21 cellular contexts compared by ENCODE assay signal in the genomic region with DNA sequence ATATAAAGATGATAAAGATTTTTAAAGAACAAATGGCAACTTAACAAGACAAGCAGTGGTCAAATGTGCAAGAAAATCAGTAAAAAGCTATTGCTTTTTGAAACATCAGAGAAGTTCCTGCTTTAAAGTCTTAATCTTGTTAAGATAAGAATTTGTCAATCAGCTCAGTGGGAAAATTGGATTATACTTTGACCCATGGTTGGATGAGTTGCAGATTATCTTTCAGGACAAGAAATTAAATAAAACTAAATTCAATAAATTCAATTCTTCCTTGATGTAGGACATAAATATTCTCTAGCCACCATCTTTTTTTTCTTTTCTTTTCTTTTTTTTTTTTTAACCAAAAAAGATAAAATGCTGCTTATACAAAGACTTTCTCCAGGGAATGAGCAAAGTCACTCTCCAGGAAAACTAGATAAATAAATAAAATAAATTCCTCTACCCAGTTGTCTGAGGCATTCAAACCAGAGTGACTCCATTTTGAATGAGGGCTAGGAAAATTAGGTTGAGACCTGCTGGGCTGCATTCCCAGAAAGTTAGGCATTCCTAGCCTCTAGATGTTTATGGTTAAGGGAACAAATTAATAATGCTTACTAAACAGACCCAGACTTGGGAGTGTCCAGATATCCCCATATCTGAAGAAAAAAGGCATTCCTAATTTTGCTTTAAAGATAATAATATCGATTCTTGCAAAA.
"Had no signal": no experiment of that assay in that cellular context is flagged by ENCODE, and none has a peak within 500 bp of the region (broad histone marks: within the 10 kb centered on the region; RNA-seq: fewer than 3 reads in every experiment).

No MANE protein-coding gene starts in this region.

- H3K4me1 ChIP-seq: left ventricle myocardium inferior, right atrium auricular region, right lobe of liver, stomach, testis, thyroid gland, transverse colon, upper lobe of right lung had no signal

- H3K27me3 ChIP-seq: hepatocyte, ovary, right atrium auricular region, right lobe of liver, stomach, testis, thyroid gland, transverse colon, upper lobe of right lung had no signal

- H3K4me2 ChIP-seq: hepatocyte, smooth muscle cell had no signal

- H3K9me3 ChIP-seq: left ventricle myocardium inferior, mucosa of descending colon, ovary, right atrium auricular region, right lobe of liver, stomach, testis, thyroid gland, transverse colon, upper lobe of right lung had no signal

- DNase-seq: islet precursor cell; left ventricle myocardium inferior; midbrain; mucosa of descending colon; naive thymus-derived CD4-positive, alpha-beta T cell; ovary; right lobe of liver; stimulated activated CD4-positive, alpha-beta T cell treated with anti-CD3 and anti-CD28 coated beads, Interleukin-1b, Interleukin-23, amount 100 ng/mL, for 48 hours; stimulated activated CD4-positive, alpha-beta T cell treated with anti-CD3 and anti-CD28 coated beads, Interleukin-2, amount 100 ng/mL, for 48 hours; stimulated activated naive B cell treated with anti-CD40 and anti-IgM and Interleukin-4, amounts not matched to agents 10 μg/mL and 1 μg/mL and 100 μg/mL, for 72 hours; stimulated activated naive CD8-positive, alpha-beta T cell treated with anti-CD3 and anti-CD28 coated beads, Interleukin-15, Interleukin-2, amounts not matched to agents 100 U/mL and 50 U/mL, for 24 hours; stomach; testis; thyroid gland; transverse colon; upper lobe of right lung had no signal

- H3K27ac ChIP-seq: hepatocyte, left ventricle myocardium inferior, ovary, right atrium auricular region, right lobe of liver, stomach, testis, thyroid gland, transverse colon, upper lobe of right lung had no signal

- H2AFZ ChIP-seq: hepatocyte had no signal

- H3K4me3 ChIP-seq: hepatocyte, left ventricle myocardium inferior, lung, mucosa of descending colon, ovary, right atrium auricular region, right lobe of liver, smooth muscle cell, stomach, testis, thyroid gland, transverse colon, upper lobe of right lung had no signal

- H3K79me2 ChIP-seq: hepatocyte had no signal

- ATAC-seq: mucosa of descending colon; naive thymus-derived CD4-positive, alpha-beta T cell; natural killer cell treated with Interleukin-12 subunit alpha and Interleukin-12 subunit beta and Interleukin-15 and Interleukin-18, amount 100 ng/mL, for 72 hours; right lobe of liver; stimulated activated naive B cell treated with anti-CD40 and anti-IgM and Interleukin-4, amounts not matched to agents 10 μg/mL and 1 μg/mL and 100 μg/mL, for 72 hours; stimulated activated naive CD8-positive, alpha-beta T cell treated with anti-CD3 and anti-CD28 coated beads, Interleukin-15, Interleukin-2, amounts not matched to agents 100 U/mL and 50 U/mL, for 24 hours; upper lobe of right lung had no signal

- H3K36me3 ChIP-seq: left ventricle myocardium inferior, ovary, right atrium auricular region, right lobe of liver, stomach, thyroid gland, transverse colon, upper lobe of right lung had no signal
